In the genomic region with DNA sequence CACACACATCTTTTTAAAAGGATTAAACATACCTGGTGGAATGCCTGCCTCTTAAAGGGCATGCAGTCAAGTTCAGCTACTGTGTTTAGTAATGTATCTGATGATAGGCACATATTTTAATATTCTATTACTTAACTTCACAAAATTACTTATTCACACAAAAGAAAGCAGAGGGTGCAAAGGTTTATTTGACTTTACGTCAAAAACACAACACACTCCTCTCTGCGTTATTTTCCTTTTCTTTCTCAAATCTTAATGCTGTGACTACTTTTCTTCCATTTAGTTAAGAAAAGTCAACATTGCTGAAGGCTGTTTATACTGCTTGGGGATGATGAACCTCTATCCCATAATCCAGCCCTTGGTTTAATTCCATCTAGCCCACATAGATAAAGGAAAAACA, we compare ENCODE assay signal across 33 cellular contexts.
"Had no signal": no experiment of that assay in that cellular context is flagged by ENCODE, and none has a peak within 500 bp of the region (broad histone marks: within the 10 kb centered on the region; RNA-seq: fewer than 3 reads in every experiment).

No MANE protein-coding gene starts in this region.

- H3K9me3 Mint-ChIP-seq: nephron, neural crest cell, type B pancreatic cell had no signal

- H3K27me3 ChIP-seq: neutrophil, ovary, right lobe of liver, sigmoid colon, spleen, suprapubic skin, testis, tibial artery, transverse colon, upper lobe of right lung, uterus had no signal

- H3K4me1 ChIP-seq: parathyroid adenoma, psoas muscle, right lobe of liver, sigmoid colon, spleen, suprapubic skin, testis, tibial artery, transverse colon, upper lobe of right lung, uterus had no signal

- DNase-seq: naive thymus-derived CD4-positive, alpha-beta T cell; natural killer cell; nucleus accumbens; ovary; posterior cingulate gyrus; psoas muscle; right cardiac atrium; right lobe of liver; sigmoid colon; small intestine; spleen; stimulated activated CD4-positive, alpha-beta T cell treated with anti-CD3 and anti-CD28 coated beads, Interleukin-12 subunit alpha, Interleukin-12 subunit beta, amount 100 ng/mL, for 4 hours; stimulated activated CD4-positive, alpha-beta T cell treated with anti-CD3 and anti-CD28 coated beads, Interleukin-1b, Interleukin-23, amount 100 ng/mL, for 48 hours; stimulated activated CD4-positive, alpha-beta T cell treated with anti-CD3 and anti-CD28 coated beads, Interleukin-4, amount 100 ng/mL, for 1 hour; stimulated activated CD4-positive, alpha-beta T cell treated with anti-CD3 and anti-CD28 coated beads, Interleukin-4, amount 100 ng/mL, for 4 hours; stimulated activated CD8-positive, alpha-beta memory T cell treated with anti-CD3 and anti-CD28 coated beads, Interleukin-4, amount 100 ng/mL, for 48 hours; stimulated activated naive CD4-positive, alpha-beta T cell; stimulated activated naive CD8-positive, alpha-beta T cell treated with anti-CD3 and anti-CD28 coated beads, Interleukin-15, amount 100 ng/mL, for 72 hours; stimulated activated naive CD8-positive, alpha-beta T cell treated with anti-CD3 and anti-CD28 coated beads, Interleukin-15, Interleukin-2, amounts not matched to agents 100 U/mL and 50 U/mL, for 24 hours; substantia nigra; testis; tibial artery; transverse colon; upper lobe of right lung; uterus had no signal

- H3K36me3 ChIP-seq: neutrophil, ovary, right lobe of liver, sigmoid colon, spleen, suprapubic skin, tibial artery, transverse colon, upper lobe of right lung, uterus had no signal

- H3K4me3 ChIP-seq: ovary, psoas muscle, right lobe of liver, sigmoid colon, spleen, suprapubic skin, testis, tibial artery, transverse colon, upper lobe of right lung, uterus had no signal

- H3K27ac ChIP-seq: neutrophil, ovary, parathyroid adenoma, psoas muscle, right lobe of liver, sigmoid colon, spleen, suprapubic skin, testis, tibial artery, transverse colon, upper lobe of right lung, uterus had no signal

- H3K27me3 Mint-ChIP-seq: naive thymus-derived CD4-positive, alpha-beta T cell; progenitor cell of endocrine pancreas; stimulated activated memory B cell treated with anti-CD40 and anti-IgM and Interleukin-4, amounts not matched to agents 10 μg/mL and 1 μg/mL and 100 μg/mL, for 72 hours; stimulated activated naive CD8-positive, alpha-beta T cell treated with anti-CD3 and anti-CD28 coated beads, Interleukin-15, amount 100 ng/mL, for 72 hours had no signal

- H3K36me3 Mint-ChIP-seq: naive thymus-derived CD4-positive, alpha-beta T cell; natural killer cell; stimulated activated memory B cell treated with anti-CD40 and anti-IgM and Interleukin-4, amounts not matched to agents 10 μg/mL and 1 μg/mL and 100 μg/mL, for 72 hours; type B pancreatic cell had no signal

- H3K79me2 ChIP-seq: parathyroid adenoma had no signal

- H3K4me3 Mint-ChIP-seq: naive thymus-derived CD4-positive, alpha-beta T cell; natural killer cell; nephron; neural crest cell; stimulated activated memory B cell treated with anti-CD40 and anti-IgM and Interleukin-4, amounts not matched to agents 10 μg/mL and 1 μg/mL and 100 μg/mL, for 72 hours; stimulated activated naive CD8-positive, alpha-beta T cell treated with anti-CD3 and anti-CD28 coated beads, Interleukin-15, amount 100 ng/mL, for 72 hours; type B pancreatic cell had no signal

- H2AFZ ChIP-seq: parathyroid adenoma had no signal

- H3K4me1 Mint-ChIP-seq: naive thymus-derived CD4-positive, alpha-beta T cell; natural killer cell; neural crest cell; stimulated activated memory B cell treated with anti-CD40 and anti-IgM and Interleukin-4, amounts not matched to agents 10 μg/mL and 1 μg/mL and 100 μg/mL, for 72 hours; stimulated activated naive CD8-positive, alpha-beta T cell treated with anti-CD3 and anti-CD28 coated beads, Interleukin-15, amount 100 ng/mL, for 72 hours had no signal

- H3K9me3 ChIP-seq: neutrophil, ovary, psoas muscle, right lobe of liver, sigmoid colon, spleen, suprapubic skin, testis, tibial artery, transverse colon, upper lobe of right lung, uterus had no signal

- H3K27ac Mint-ChIP-seq: naive thymus-derived CD4-positive, alpha-beta T cell; natural killer cell; nephron; progenitor cell of endocrine pancreas; stimulated activated memory B cell treated with anti-CD40 and anti-IgM and Interleukin-4, amounts not matched to agents 10 μg/mL and 1 μg/mL and 100 μg/mL, for 72 hours; stimulated activated naive CD8-positive, alpha-beta T cell treated with anti-CD3 and anti-CD28 coated beads, Interleukin-15, amount 100 ng/mL, for 72 hours; type B pancreatic cell had no signal
